9 cellular contexts compared by ENCODE assay signal in the genomic region with DNA sequence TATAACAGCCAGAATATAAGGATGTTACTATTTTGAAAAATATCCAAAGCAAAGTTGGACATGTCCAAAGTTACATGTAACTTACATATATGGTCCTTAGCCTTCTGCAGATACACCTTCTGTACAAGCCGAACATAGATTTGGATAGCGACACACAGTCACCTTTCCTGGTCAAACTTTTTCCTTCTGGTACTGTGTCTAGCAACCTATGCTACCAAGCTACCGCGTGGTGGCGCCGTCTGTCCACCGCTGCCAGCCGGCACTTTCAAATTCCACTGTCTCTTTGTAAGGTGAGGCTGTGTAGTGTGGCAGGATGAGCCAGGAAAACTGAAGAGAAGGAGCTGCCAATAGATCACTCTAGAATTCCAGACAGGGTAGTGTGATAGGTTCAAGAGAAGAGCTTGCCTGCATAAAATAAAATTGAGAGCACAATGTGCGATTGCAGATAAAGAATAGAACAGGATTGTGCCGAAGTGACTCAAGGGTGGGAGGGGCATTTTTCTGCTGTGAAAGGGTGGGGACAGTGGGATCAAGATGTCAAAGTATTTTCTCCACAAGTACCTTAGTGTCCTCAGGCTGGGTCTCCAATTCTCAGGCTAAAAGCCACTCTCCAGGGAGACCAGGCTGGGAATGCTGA.
DNase-seq lines count a peak whose midpoint lies in the region; ATAC-seq, FAIRE-seq and TF ChIP-seq lines count a peak whose summit lies in the region.
"Had no signal": no experiment of that assay in that cellular context is flagged by ENCODE, and none has a peak within 500 bp of the region (broad histone marks: within the 10 kb centered on the region; RNA-seq: fewer than 3 reads in every experiment).

No MANE protein-coding gene starts in this region.

- DNase-seq in Calu3, result peak; percentile 77
- peak; percentile 66 for DNase-seq in HCT116 (ENCODE audit: low read depth, low spot score)
- peak; percentile 76 for DNase-seq in NCI-H1694 treated with DMSO at 0.1 percent for 48 hours (lab: John Stamatoyannopoulos, UW)
- DNase-seq in T-helper 2 cell treated with Interferon-gamma antibody and Interleukin-4, amounts not matched to agents 5 μg/mL and 100 μg/mL, for 36 hours (ENCODE audit: low spot score), result peak; percentile 41
- DNase-seq in T47D (ENCODE audit: low read depth in 1 of 2, low spot score in 1 of 2), result peak; percentile 63 to 88
- DNase-seq in keratinocyte (ENCODE audit: low read depth, low spot score), result peak; percentile 42
- DNase-seq in stimulated activated CD4-positive, alpha-beta T cell treated with anti-CD3 and anti-CD28 coated beads, Interleukin-2, amount 100 ng/mL, for 24 hours, result peak; percentile 55 to 60

- TF ChIP-seq RAD21 in HCT116 (IDR thresholded peaks at IDR 0.05; ENCODE audit: low read depth), result peak; percentile 98

- peaks cover 45% of the 10 kb centered on the region for H3K4me1 Mint-ChIP-seq in Calu3 (ENCODE audit: low read depth, unreplicated experiment)
- peaks cover 38% of the 10 kb centered on the region for H3K4me1 Mint-ChIP-seq in T-helper 2 cell treated with Interferon-gamma antibody and Interleukin-4, amounts not matched to agents 5 μg/mL and 100 μg/mL, for 36 hours (ENCODE audit: low read depth)

- peak; percentile 83 for ATAC-seq in HCT116
- no peak for ATAC-seq in HG03045 (IDR thresholded peaks at IDR 0.05; ENCODE audit: unreplicated experiment)

- no peak overlapping the region for H3K4me3 Mint-ChIP-seq in Calu3 (ENCODE audit: low read depth, unreplicated experiment)
- H3K4me3 Mint-ChIP-seq in T-helper 2 cell treated with Interferon-gamma antibody and Interleukin-4, amounts not matched to agents 5 μg/mL and 100 μg/mL, for 36 hours, result peak overlapping the region; percentile 48

- H3K9ac ChIP-seq in HCT116 (ENCODE audit: low read length) (no peak overlapping the region), keratinocyte (ENCODE audit: control insufficient read depth, extremely low read depth, insufficient read depth, low read length) (no peak overlapping the region)

- H2AFZ ChIP-seq in HCT116 (ENCODE audit: low read depth, low read length, poor library complexity, severe bottlenecking) (no peak overlapping the region), keratinocyte (ENCODE audit: control insufficient read depth, low read length) (no peak overlapping the region)

- intact Hi-C loops in Calu3 (cut with micrococcal nuclease; ENCODE audit: unreplicated experiment), result loop anchor here (2.0 to 5.0 kb wide), 3 partner anchors 431 to 647 kb away; no protein-coding TSS in a partner anchor
- intact Hi-C loops in HCT116 (cut with micrococcal nuclease), result loop anchor here (1.0 to 5.0 kb wide), 5 partner anchors 165 to 697 kb away; a partner anchor contains a TSS

- BruUV-seq in Calu3 (replicated peaks; lab: Mats Ljungman, UMichigan) (no TSS peak), HCT116 (replicated peaks; lab: Mats Ljungman, UMichigan) (no TSS peak)

- H3K9me2 ChIP-seq in HCT116 (ENCODE audit: insufficient read depth), result no peaks in the 10 kb centered on the region

- H3K4me2 ChIP-seq in HCT116 (ENCODE audit: low read length) (0 out of 2 replicates have a peak overlapping the region, but pooled peaks have one; percentile 1), keratinocyte (ENCODE audit: control insufficient read depth, extremely low read depth, insufficient read depth, low read depth, low read length) (no peak overlapping the region)

- H4K20me1 ChIP-seq in HCT116 (ENCODE audit: insufficient read depth), result no peaks in the 10 kb centered on the region
- H4K20me1 ChIP-seq in keratinocyte (ENCODE audit: control insufficient read depth, extremely low read depth, insufficient read depth, low read length), result no peaks in the 10 kb centered on the region

- H3K36me3 ChIP-seq in HCT116 (ENCODE audit: control insufficient read depth in 1 of 2, insufficient read depth in 2 of 2, low read length in 2 of 2) (no peaks in the 10 kb centered on the region), keratinocyte (ENCODE audit: control insufficient read depth in 2 of 2, extremely low read depth in 1 of 2, insufficient read depth in 2 of 2, low read length in 2 of 2) (no peaks in the 10 kb centered on the region)

- FAIRE-seq in keratinocyte (lab: Jason Lieb, UNC), result peak; percentile 34

- H3K36me3 Mint-ChIP-seq in Calu3 (ENCODE audit: insufficient read depth, unreplicated experiment), result no peaks in the 10 kb centered on the region
- peaks cover 2% of the 10 kb centered on the region for H3K36me3 Mint-ChIP-seq in T-helper 2 cell treated with Interferon-gamma antibody and Interleukin-4, amounts not matched to agents 5 μg/mL and 100 μg/mL, for 36 hours (ENCODE audit: low read depth)

- H3K9me1 ChIP-seq in keratinocyte (ENCODE audit: control insufficient read depth, extremely low read depth, insufficient read depth, low read length), result no peaks in the 10 kb centered on the region

- H3K27me3 ChIP-seq in HCT116 (ENCODE audit: insufficient read depth, low read length) (no peaks in the 10 kb centered on the region), keratinocyte (ENCODE audit: control insufficient read depth, extremely low read depth, insufficient read depth, low read length) (no peaks in the 10 kb centered on the region)

- H3K9me3 Mint-ChIP-seq in Calu3 (ENCODE audit: low read depth, unreplicated experiment), result no peaks in the 10 kb centered on the region
- H3K9me3 Mint-ChIP-seq in T-helper 2 cell treated with Interferon-gamma antibody and Interleukin-4, amounts not matched to agents 5 μg/mL and 100 μg/mL, for 36 hours, result no peaks in the 10 kb centered on the region

- RAD21 ChIA-PET in HCT116 (lab: Charles Lee; ENCODE audit: low non-redundant PET in 1 of 2, low total read pairs in 2 of 2, uncharacterized antibody in 2 of 2, unreplicated experiment in 2 of 2), result interaction anchor here (0.6 to 4.5 kb wide), 14 partner anchors 9 to 644 kb away, joined by 3 to 31 read pairs (median 4); no protein-coding TSS in a partner anchor

- CTCF ChIA-PET in Calu3 (lab: Charles Lee), result interaction anchor here (0.6 to 4.8 kb wide), 13 partner anchors 8 to 606 kb away, joined by 3 to 41 read pairs (median 5); a partner anchor contains a TSS
- CTCF ChIA-PET in HCT116 (lab: Charles Lee), result interaction anchor here (0.6 to 17.1 kb wide), 26 partner anchors 8 to 1958 kb away, joined by 3 to 448 read pairs (median 6); a partner anchor contains a TSS

- dilution Hi-C loops in keratinocyte (cut with MboI; ENCODE audit: extremely low pct_ligation_motif_present, low sequenced_read_pairs), result no loop called here

- no peaks in the 10 kb centered on the region for H3K27me3 Mint-ChIP-seq in Calu3 (ENCODE audit: unreplicated experiment)
- H3K27me3 Mint-ChIP-seq in T-helper 2 cell treated with Interferon-gamma antibody and Interleukin-4, amounts not matched to agents 5 μg/mL and 100 μg/mL, for 36 hours (ENCODE audit: low read depth), result no peaks in the 10 kb centered on the region

- H3K4me3 ChIP-seq in HCT116 (replicated peaks in 1 of 2; ENCODE audit: low read depth in 1 of 2, low read length in 2 of 2) (no peak overlapping the region), keratinocyte (ENCODE audit: control insufficient read depth in 2 of 3, extremely low read depth in 1 of 3, insufficient read depth in 2 of 3, low read depth in 1 of 3, low read length in 3 of 3) (no peak overlapping the region)
- H3K4me3 ChIP-seq: SK-N-MC had no signal

- peak overlapping the region; percentile 2 for H3K27ac Mint-ChIP-seq in Calu3 (ENCODE audit: unreplicated experiment)
- peak overlapping the region; percentile 86 for H3K27ac Mint-ChIP-seq in T-helper 2 cell treated with Interferon-gamma antibody and Interleukin-4, amounts not matched to agents 5 μg/mL and 100 μg/mL, for 36 hours

- peaks cover 0 to 34% of the 10 kb centered on the region in 2 experiments; a peak in 1 of 4 replicates for H3K4me1 ChIP-seq in HCT116 (ENCODE audit: control insufficient read depth in 1 of 2, insufficient read depth in 2 of 2, low read length in 2 of 2)
- peaks cover 26% of the 10 kb centered on the region for H3K4me1 ChIP-seq in keratinocyte (ENCODE audit: control insufficient read depth, extremely low read depth, insufficient read depth, low read length)

- H3K27ac ChIP-seq in HCT116 (ENCODE audit: low read depth, low read length) (no peak overlapping the region), keratinocyte (ENCODE audit: control insufficient read depth, insufficient read depth, low read length) (no peak overlapping the region)
- H3K27ac ChIP-seq: SK-N-MC had no signal

- TF ChIP-seq CTCF in Calu3 (IDR thresholded peaks at IDR 0.05; ENCODE audit: unreplicated experiment) (peak; percentile 90), HCT116 (IDR thresholded peaks at IDR 0.05 in 2 of 3, conservative IDR thresholded peaks at IDR 0.05 in 1 of 3; ENCODE audit: borderline replicate concordance in 1 of 3, insufficient read depth in 1 of 3, low read depth in 2 of 3, low read length in 2 of 3) (peak; percentile 95 to 100 (median 98)), keratinocyte (optimal IDR thresholded peaks at IDR 0.05 in 1 of 3, IDR thresholded peaks at IDR 0.05 in 1 of 3, conservative IDR thresholded peaks at IDR 0.05 in 1 of 3; ENCODE audit: extremely low read depth in 1 of 3, insufficient read depth in 2 of 3, low read length in 3 of 3) (peak; percentile 88 to 99 (median 96))

- TF ChIP-seq POLR2A in HCT116 (IDR thresholded peaks at IDR 0.05; ENCODE audit: borderline replicate concordance, extremely low read depth, insufficient read depth, insufficient read length), result no peak

- no peaks in the 10 kb centered on the region; the same call in 1 of the 2 replicates for H3K79me2 ChIP-seq in HCT116 (ENCODE audit: insufficient read depth, low read length)
- no peaks in the 10 kb centered on the region for H3K79me2 ChIP-seq in keratinocyte (ENCODE audit: control insufficient read depth, insufficient read depth, low read length)

- in situ Hi-C loops in T47D (cut with HindIII; ENCODE audit: low pct_unique_long_range_greater_than_20kb, low sequenced_read_pairs), result no loop called here

- no peaks in the 10 kb centered on the region for H3K9me3 ChIP-seq in HCT116 (ENCODE audit: control insufficient read depth in 1 of 2, insufficient read depth in 1 of 2, low read depth in 1 of 2, low read length in 2 of 2)
- H3K9me3 ChIP-seq in keratinocyte (ENCODE audit: control insufficient read depth, low read depth, low read length), result no peaks in the 10 kb centered on the region

- POLR2A ChIA-PET in HCT116 (lab: Charles Lee), result interaction anchor here (0.8 to 2.6 kb wide), 8 partner anchors 9 to 466 kb away, joined by 3 to 8 read pairs (median 4); no protein-coding TSS in a partner anchor

TF ChIP-seq in HCT116, 20 proteins besides CTCF, POLR2A, EP300 and RAD21:
- TF ChIP-seq YY1 (IDR thresholded peaks at IDR 0.05; ENCODE audit: extremely low read depth, insufficient replicate concordance, low read depth, low read length) (peak; percentile 53), ELF1 (IDR thresholded peaks at IDR 0.05; ENCODE audit: borderline replicate concordance, low read depth) (no peak), CBX3 (IDR thresholded peaks at IDR 0.05; ENCODE audit: low read depth) (no peak), TCF7L2 (IDR thresholded peaks at IDR 0.05; ENCODE audit: borderline replicate concordance, extremely low read depth, insufficient read depth, insufficient read length) (peak; percentile 36)
